Comparison of ENCODE assay signal across 30 cellular contexts in the genomic region with DNA sequence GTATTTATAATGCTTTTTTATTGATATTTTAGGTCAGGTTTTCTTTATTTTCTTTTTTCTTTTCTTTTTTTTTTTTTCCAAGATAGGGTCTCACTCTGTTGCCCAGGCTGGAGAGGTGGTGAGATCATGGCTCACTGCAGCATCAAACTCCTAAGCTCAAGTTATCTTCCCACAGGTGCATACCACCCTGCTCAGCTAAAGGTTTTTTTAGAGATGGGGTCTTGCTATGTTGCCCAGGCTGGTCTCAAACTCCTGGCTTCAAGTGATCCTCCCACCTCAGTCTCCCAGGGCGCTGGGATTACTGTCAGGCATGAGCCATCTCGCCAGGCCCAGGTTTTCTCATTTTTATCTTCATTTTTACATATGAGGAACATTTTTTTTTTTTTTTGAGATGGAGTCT. TPM values are rescaled to one million over a fixed set of nuclear protein-coding genes. Genes with fewer than 3 reads are reported as not detected.
DNase-seq lines count a peak whose midpoint lies in the region; ATAC-seq, FAIRE-seq and TF ChIP-seq lines count a peak whose summit lies in the region.
"Had no signal": no experiment of that assay in that cellular context is flagged by ENCODE, and none has a peak within 500 bp of the region (broad histone marks: within the 10 kb centered on the region; RNA-seq: fewer than 3 reads in every experiment).

No MANE protein-coding gene starts in this region.

- no peaks in the 10 kb centered on the region for H3K36me3 ChIP-seq in SK-N-SH (replicated peaks in 1 of 2; ENCODE audit: control insufficient read depth in 1 of 2, insufficient read depth in 2 of 2, low read length in 1 of 2)
- no peaks in the 10 kb centered on the region for H3K36me3 ChIP-seq in KMS-11 (ENCODE audit: insufficient read depth)
- H3K36me3 ChIP-seq in GM12878 (ENCODE audit: control insufficient read depth in 2 of 2, insufficient read depth in 2 of 2, low read length in 1 of 2), result no peaks in the 10 kb centered on the region
- no peaks in the 10 kb centered on the region for H3K36me3 ChIP-seq in kidney (ENCODE audit: control insufficient read depth in 1 of 2, insufficient read depth in 2 of 2, low read length in 2 of 2)
- H3K36me3 ChIP-seq: prostate gland, vagina, WERI-Rb-1 had no signal

- peak overlapping the region; percentile 69; the same call in 1 of the 2 replicates for H3K4me2 ChIP-seq in SK-N-SH
- H3K4me2 ChIP-seq in KMS-11, result peak overlapping the region; percentile 77; the same call in 1 of the 2 replicates
- peak overlapping the region; percentile 53; the same call in 1 of the 2 replicates for H3K4me2 ChIP-seq in GM12878 (ENCODE audit: control insufficient read depth, insufficient read depth)

- H3K4me3 Mint-ChIP-seq in nephron, result peak overlapping the region; percentile 97 to 100 (median 99)

- no peak overlapping the region for H2AFZ ChIP-seq in SK-N-SH (ENCODE audit: low read depth)
- H2AFZ ChIP-seq in KMS-11 (ENCODE audit: low read depth), result no peak overlapping the region
- H2AFZ ChIP-seq in GM12878 (ENCODE audit: control insufficient read depth, low read depth, low read length), result no peak overlapping the region

- ATAC-seq in SK-N-SH treated with all-trans-retinoic acid at 6 μM for 48 hours (no peak), GM12878 (no peak), GM18867 (IDR thresholded peaks at IDR 0.05; ENCODE audit: unreplicated experiment) (no peak), HG02642 (IDR thresholded peaks at IDR 0.05; ENCODE audit: poor library complexity, unreplicated experiment) (no peak)
- ATAC-seq: activated naive CD4-positive, alpha-beta T cell treated with anti-CD3 and anti-CD28 coated beads, Interleukin-2, amount 50 U/mL, for 72 hours; effector memory CD8-positive, alpha-beta T cell had no signal

- TF ChIP-seq CTCF in SK-N-SH (IDR thresholded peaks at IDR 0.05) (no peak), KMS-11 (conservative IDR thresholded peaks at IDR 0.05; ENCODE audit: low read depth, low read length) (no peak), GM12878 (IDR thresholded peaks at IDR 0.05 in 2 of 3, conservative IDR thresholded peaks at IDR 0.05 in 1 of 3; ENCODE audit: control insufficient read depth in 2 of 3, extremely low read depth in 1 of 3, insufficient read depth in 1 of 3, low read depth in 3 of 3, low read length in 3 of 3) (no peak), nephron (IDR thresholded peaks at IDR 0.05; ENCODE audit: unreplicated experiment in 3 of 3) (no peak), kidney (IDR thresholded peaks at IDR 0.05; ENCODE audit: borderline replicate concordance, extremely low read depth, insufficient read depth) (no peak)

- WGBS in SK-N-SH (ENCODE audit: low lambda C conversion rate), result 70% methylated on average over 2 of the region's 2 CpGs
- 29% methylated on average over 2 of the region's 2 CpGs for WGBS in GM12878 (ENCODE audit: insufficient coverage, insufficient replicate concordance, low lambda C conversion rate, missing lambda C conversion rate)

- H3K27me3 Mint-ChIP-seq in nephron (ENCODE audit: low read depth), result no peaks in the 10 kb centered on the region
- H3K27me3 Mint-ChIP-seq: activated CD4-positive, alpha-beta T cell treated with anti-CD3 and anti-CD28 coated beads, Interleukin-2, amount 10 ng/mL, durations not matched to agents 24 days and 14 days; effector memory CD8-positive, alpha-beta T cell had no signal

- no peaks in the 10 kb centered on the region for H3K9me2 ChIP-seq in SK-N-SH

- in situ Hi-C loops in GM12878 (cut with MboI), result no loop called here

- TF ChIP-seq POLR2A in GM12878 (IDR thresholded peaks at IDR 0.05; ENCODE audit: low read depth, low read length), result no peak

- no peak overlapping the region for H3K9ac ChIP-seq in SK-N-SH
- H3K9ac ChIP-seq in KMS-11, result no peak overlapping the region; the same call in 1 of the 2 replicates
- no peak overlapping the region for H3K9ac ChIP-seq in GM12878 (ENCODE audit: control insufficient read depth, insufficient read depth, low read length)
- H3K9ac ChIP-seq in kidney (ENCODE audit: low read length in 2 of 2), result no peak overlapping the region

- SMC1A ChIA-PET in GM12878 (lab: Charles Lee; ENCODE audit: uncharacterized antibody, unreplicated experiment), result interaction anchor here (0.7 to 1.2 kb wide), 2 partner anchors 110 to 187 kb away, joined by 3 to 6 read pairs; no protein-coding TSS in a partner anchor

- POLR2A ChIA-PET in SK-N-SH (lab: Yijun Ruan, JAX), result no interaction called here
- POLR2A ChIA-PET in GM12878 (lab: Charles Lee), result interaction anchor here (1.6 kb wide), 1 partner anchor 13 kb away, joined by 6 read pairs; no protein-coding TSS in a partner anchor

- BruUV-seq in GM12878 (replicated peaks; lab: Mats Ljungman, UMichigan), result no TSS peak

- H3K4me3 ChIP-seq in SK-N-SH (ENCODE audit: low read depth in 2 of 2, low read length in 1 of 2), result no peak overlapping the region
- H3K4me3 ChIP-seq in KMS-11 (IDR thresholded peaks at IDR 0.05; ENCODE audit: insufficient read depth, low read depth, low read length), result no peak overlapping the region
- no peak overlapping the region for H3K4me3 ChIP-seq in GM12878
- no peak overlapping the region for H3K4me3 ChIP-seq in kidney (ENCODE audit: low read length in 2 of 2)
- H3K4me3 ChIP-seq: prostate gland, testis, vagina had no signal

- H3K36me3 Mint-ChIP-seq in nephron (ENCODE audit: low read depth), result no peaks in the 10 kb centered on the region
- H3K36me3 Mint-ChIP-seq: activated naive CD4-positive, alpha-beta T cell treated with anti-CD3 and anti-CD28 coated beads, Interleukin-2, amount 50 U/mL, for 72 hours had no signal

- H3K27ac ChIP-seq in SK-N-SH (ENCODE audit: low read depth in 2 of 2, low read length in 1 of 2), result no peak overlapping the region
- H3K27ac ChIP-seq in KMS-11, result no peak overlapping the region
- no peak overlapping the region for H3K27ac ChIP-seq in GM12878 (ENCODE audit: control insufficient read depth, insufficient read depth)
- no peak overlapping the region for H3K27ac ChIP-seq in kidney (ENCODE audit: low read depth in 2 of 2, low read length in 2 of 2)
- H3K27ac ChIP-seq: 22Rv1, C4-2B, prostate gland, testis, WERI-Rb-1 had no signal

- FAIRE-seq in GM12878 (lab: Jason Lieb, UNC), result no peak
- FAIRE-seq in kidney (lab: Jason Lieb, UNC), result no peak

- TF ChIP-seq EP300 in SK-N-SH (IDR thresholded peaks at IDR 0.05; ENCODE audit: borderline replicate concordance in 1 of 2, low read depth in 1 of 2, low read length in 1 of 2) (no peak), GM12878 (IDR thresholded peaks at IDR 0.05; ENCODE audit: borderline replicate concordance in 1 of 2, control insufficient read depth in 1 of 2, low read depth in 2 of 2, low read length in 2 of 2) (no peak)

- H3K4me1 Mint-ChIP-seq in nephron, result peaks cover 51% of the 10 kb centered on the region

- DNase-seq in SK-N-SH, result no peak
- DNase-seq in GM12878 (ENCODE audit: low read depth, low spot score), result no peak
- no peak for DNase-seq in kidney
- DNase-seq: activated CD4-positive, alpha-beta T cell treated with anti-CD3 and anti-CD28 coated beads, Interleukin-2, amount 10 ng/mL, durations not matched to agents 24 days and 14 days; cortex of kidney; DMS 273 treated with DMSO at 0.1 percent for 48 hours; effector memory CD8-positive, alpha-beta T cell; foreskin fibroblast; head of caudate nucleus; Karpas-422; MV-4-11; NCI-H146; NCI-H446; nucleus accumbens; stimulated activated CD4-positive, alpha-beta T cell treated with anti-CD3 and anti-CD28 coated beads, Interleukin-15, amount 100 ng/mL, for 24 hours; stimulated activated naive CD4-positive, alpha-beta T cell; T1000; testis; WERI-Rb-1 had no signal

- H4K20me1 ChIP-seq in SK-N-SH (ENCODE audit: insufficient read depth) (peaks cover 60% of the 10 kb centered on the region), KMS-11 (ENCODE audit: insufficient read depth) (no peaks in the 10 kb centered on the region), GM12878 (ENCODE audit: control insufficient read depth, insufficient read depth) (no peaks in the 10 kb centered on the region)

- H3F3A ChIP-seq in SK-N-SH (replicated peaks; ENCODE audit: insufficient read depth), result peaks cover 10% of the 10 kb centered on the region

- H3K4me1 ChIP-seq in SK-N-SH (ENCODE audit: control insufficient read depth in 1 of 2, insufficient read depth in 2 of 2, low read depth in 1 of 2, low read length in 1 of 2), result peaks cover 0 to 3% of the 10 kb centered on the region in 2 experiments; a peak in 2 of 4 replicates
- H3K4me1 ChIP-seq in KMS-11 (ENCODE audit: low read depth, poor library complexity, severe bottlenecking), result peaks cover 61% of the 10 kb centered on the region
- peaks cover 5% of the 10 kb centered on the region; the same call in 1 of the 2 replicates for H3K4me1 ChIP-seq in GM12878 (ENCODE audit: control insufficient read depth, insufficient read depth, low read length)
- peaks cover 0 to 2% of the 10 kb centered on the region in 2 donors for H3K4me1 ChIP-seq in kidney (ENCODE audit: control insufficient read depth in 1 of 2, insufficient read depth in 1 of 2, low read depth in 1 of 2, low read length in 2 of 2)
- H3K4me1 ChIP-seq: prostate gland had no signal

- intact Hi-C loops in GM12878 (cut with micrococcal nuclease; ENCODE audit: unreplicated experiment) (loop anchor here (5.0 kb wide), 2 partner anchors 73 to 188 kb away; no protein-coding TSS in a partner anchor), kidney (cut with DNase I) (no loop called here)

- H3K79me2 ChIP-seq in SK-N-SH (ENCODE audit: insufficient read depth) (peaks cover 77% of the 10 kb centered on the region), KMS-11 (ENCODE audit: insufficient read depth, low read depth) (peaks cover 35% of the 10 kb centered on the region), GM12878 (ENCODE audit: control insufficient read depth, insufficient read depth, low read length) (peaks cover 53% of the 10 kb centered on the region)

- peak overlapping the region in 1 of 3 experiments; percentile 96 for H3K27ac Mint-ChIP-seq in nephron

- RAD21 ChIA-PET in GM12878 (lab: Charles Lee; ENCODE audit: unreplicated experiment), result interaction anchor here (1.2 to 1.9 kb wide), 2 partner anchors 23 to 148 kb away, joined by 3 to 5 read pairs; no protein-coding TSS in a partner anchor

- no peak for TF ChIP-seq RAD21 in SK-N-SH (IDR thresholded peaks at IDR 0.05; ENCODE audit: low read length)
- TF ChIP-seq RAD21 in GM12878 (IDR thresholded peaks at IDR 0.05; ENCODE audit: insufficient read depth, low read depth, low read length), result no peak

- H3K9me3 ChIP-seq in SK-N-SH (no peaks in the 10 kb centered on the region), GM12878 (replicated peaks; ENCODE audit: control insufficient read depth, insufficient read depth, low read length) (no peaks in the 10 kb centered on the region), kidney (ENCODE audit: control insufficient read depth in 1 of 2, low read length in 2 of 2) (no peaks in the 10 kb centered on the region)
- H3K9me3 ChIP-seq: prostate gland, testis, vagina had no signal

- CTCF ChIA-PET in SK-N-SH (lab: Yijun Ruan, JAX) (no interaction called here), GM12878 (lab: Yijun Ruan, JAX) (no interaction called here)

- H3K9me3 Mint-ChIP-seq in nephron, result no peaks in the 10 kb centered on the region
- H3K9me3 Mint-ChIP-seq: activated CD4-positive, alpha-beta T cell treated with anti-CD3 and anti-CD28 coated beads, Interleukin-2, amount 10 ng/mL, durations not matched to agents 24 days and 14 days; activated naive CD4-positive, alpha-beta T cell treated with anti-CD3 and anti-CD28 coated beads, Interleukin-2, amount 50 U/mL, for 72 hours; activated T-helper 2 cell treated with anti-CD3 and anti-CD28 coated beads, Interferon-gamma antibody, Interleukin-2, Interleukin-4, amounts not matched to agents 10 μg/mL and 5 μg/mL and 100 μg/mL, durations not matched to agents 14 hours and 24 hours and 36 hours; effector memory CD8-positive, alpha-beta T cell had no signal

- no peaks in the 10 kb centered on the region for H3K27me3 ChIP-seq in SK-N-SH (ENCODE audit: insufficient read depth)
- H3K27me3 ChIP-seq in KMS-11 (ENCODE audit: insufficient read depth, low read depth), result no peaks in the 10 kb centered on the region
- H3K27me3 ChIP-seq in GM12878 (replicated peaks in 1 of 2; ENCODE audit: control insufficient read depth in 2 of 2, insufficient read depth in 2 of 2, low read length in 1 of 2), result no peaks in the 10 kb centered on the region
- H3K27me3 ChIP-seq: testis, vagina had no signal

RNA-seq across cellular contexts. Expression of a gene that starts 3.3 kb away (rescaled TPM):
- polyA plus RNA-seq in SK-N-SH (2012; rRNA removed) (5.3 and 8.2 TPM in 2 replicates), GM12878 (2011; rRNA removed) (13.5 and 20.1 TPM in 2 replicates), GM12878 (2014; fragmentation: Illumina TruSeq; extraction: Trizol) (13.5 and 17.2 TPM in 2 replicates), GM12878 (2014; fragmentation: Nextera tagmentation; extraction: Ambion mirVana) (1 to 10 TPM; 3.4 to 4.2 TPM), GM12878 (2014; rRNA removed) (7.7 and 10.1 TPM in 2 replicates), GM12878 (2016; fragmentation: Nextera tagmentation; extraction: Ambion mirVana) (10 to 100 TPM; 11.5 to 12.8 TPM), kidney (ENCODE audit: insufficient read depth, low read depth, low replicate concordance) (3.6 TPM)
- polyA plus RNA-seq in SK-N-SH (2012; cell fraction: cytosol; rRNA removed), result 7.7 and 9.4 TPM in 2 replicates
- polyA plus RNA-seq in SK-N-SH (2012; cell fraction: nucleus; rRNA removed), result 3.5 and 8.4 TPM in 2 replicates
- 34.7 and 39.6 TPM in 2 replicates for total RNA-seq in GM12878 (2013; cell fraction: nucleolus; rRNA removed)
- total RNA-seq in GM12878 (2014; rRNA removed) (9.6 and 9.9 TPM in 2 replicates), GM12878 (2014; rRNA removed; fragmentation: Illumina TruSeq; extraction: Trizol) (14.0 and 14.3 TPM in 2 replicates), GM12878 (2021) (10.6 and 11.7 TPM in 2 replicates), kidney (15.5 TPM)
- 2.6 TPM for polyA plus RNA-seq in GM12878 (2011; ENCODE audit: low read depth)
- polyA plus RNA-seq in GM12878 (2011; cell fraction: cytosol; rRNA removed), result 5.2 and 5.7 TPM in 2 replicates
- 7.4 and 8.0 TPM in 2 replicates for polyA plus RNA-seq in GM12878 (2011; cell fraction: nucleus; rRNA removed)
- polyA plus RNA-seq in GM12878 (2012), result 4.7 and 6.1 TPM in 2 replicates
- polyA minus RNA-seq in GM12878 (2011; rRNA and poly(A)+ RNA removed), result 12.1 and 16.8 TPM in 2 replicates
- polyA minus RNA-seq in GM12878 (2011; cell fraction: cytosol; rRNA and poly(A)+ RNA removed), result 5.6 and 7.3 TPM in 2 replicates
- polyA minus RNA-seq in GM12878 (2011; cell fraction: nucleus; rRNA and poly(A)+ RNA removed), result 10.4 and 21.5 TPM in 2 replicates
